Comparison of ENCODE assay signal across 1 cellular context in the genomic region with DNA sequence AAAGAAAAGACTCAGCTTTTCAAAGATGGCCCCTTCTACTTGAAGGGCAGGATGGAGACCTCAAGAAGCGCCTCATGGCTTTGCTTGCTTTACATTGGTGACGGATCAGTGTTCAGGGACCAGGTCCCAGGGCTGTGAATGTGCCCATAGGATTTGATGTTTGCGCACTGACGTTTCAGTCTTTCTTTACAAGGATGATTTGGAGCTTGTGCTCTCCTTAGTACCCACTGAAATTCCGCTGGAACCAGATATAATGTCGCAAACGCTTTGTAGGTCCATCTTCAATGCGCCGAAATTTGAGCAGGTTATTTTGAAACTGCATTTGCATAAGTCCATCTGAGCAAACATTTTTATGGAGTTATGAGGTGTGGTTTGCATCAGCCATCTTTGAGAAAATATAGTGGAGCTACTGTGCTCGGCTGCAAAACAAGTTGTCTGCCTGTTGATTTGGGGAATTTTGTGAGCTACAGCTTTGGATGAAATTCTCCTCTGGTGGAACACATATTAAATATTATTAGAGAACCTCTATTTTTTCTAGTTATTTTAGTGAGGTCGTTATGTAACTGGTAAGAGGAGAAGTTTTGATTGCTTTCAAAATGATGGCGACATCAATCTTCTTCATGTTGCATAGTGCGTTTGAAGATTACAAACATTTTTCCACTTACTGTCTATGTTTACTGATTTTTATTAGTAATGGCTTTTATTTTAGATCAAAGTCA.
TF ChIP-seq lines count a peak whose summit lies in the region.

No MANE protein-coding gene starts in this region.

TF ChIP-seq in K562, 482 proteins besides CTCF, POLR2A, EP300 and RAD21 (continued from another document and continues in another):
- TF ChIP-seq TBP (optimal IDR thresholded peaks at IDR 0.05; ENCODE audit: low read depth, low read length) (peak; percentile 65), L3MBTL2 (IDR thresholded peaks at IDR 0.05) (peak; percentile 57; the same call in 1 of the 2 replicates), TCF7L2 (IDR thresholded peaks at IDR 0.05; ENCODE audit: low read depth, low read length) (no peak), ATF7 (IDR thresholded peaks at IDR 0.05) (peak; percentile 46; the same call in 1 of the 2 replicates), CEBPB (tag; IDR thresholded peaks at IDR 0.05) (peak; percentile 45; the same call in 1 of the 2 replicates), PHF8 (IDR thresholded peaks at IDR 0.05; ENCODE audit: borderline replicate concordance, low read length) (peak; percentile 41; the same call in 1 of the 2 replicates), RBBP5 (IDR thresholded peaks at IDR 0.05; ENCODE audit: borderline replicate concordance, insufficient read depth, low read length, poor library complexity, severe bottlenecking) (peak; percentile 32), RBM34 (IDR thresholded peaks at IDR 0.05; ENCODE audit: borderline replicate concordance, insufficient read depth, low read length) (no peak), ZNF384 (IDR thresholded peaks at IDR 0.05; ENCODE audit: low read depth, low read length) (no peak), TBL1XR1 (IDR thresholded peaks at IDR 0.05; ENCODE audit: low read length in 2 of 2) (0 out of 4 replicates have a peak, but pooled peaks of 1 of the 2 experiments have one; percentile 16), GTF2E2 (tag; IDR thresholded peaks at IDR 0.05) (peak; percentile 28; the same call in 1 of the 2 replicates), NONO (IDR thresholded peaks at IDR 0.05; ENCODE audit: low read depth in 2 of 2, low read length in 1 of 2) (no peak), ZNF239 (CRISPR knock-in tag; IDR thresholded peaks at IDR 0.05) (peak; percentile 9; the same call in 1 of the 2 replicates), POLR2G (IDR thresholded peaks at IDR 0.05; ENCODE audit: low read depth, low read length) (peak; percentile 50; the same call in 1 of the 2 replicates), ZNF24 (IDR thresholded peaks at IDR 0.05) (no peak), NFRKB (IDR thresholded peaks at IDR 0.05; ENCODE audit: low read depth) (peak; percentile 94), RCOR1 (IDR thresholded peaks at IDR 0.05; ENCODE audit: borderline replicate concordance in 1 of 2, low read depth in 2 of 2, low read length in 2 of 2) (0 out of 4 replicates have a peak, but pooled peaks of 1 of the 2 experiments have one; percentile 31), ETV1 (tag; conservative IDR thresholded peaks at IDR 0.05; ENCODE audit: low read depth) (0 out of 2 replicates have a peak, but pooled peaks have one; percentile 22), CEBPG (CRISPR knock-in tag; IDR thresholded peaks at IDR 0.05) (peak; percentile 76), CEBPG (tag; conservative IDR thresholded peaks at IDR 0.05 in 1 of 2, IDR thresholded peaks at IDR 0.05 in 1 of 2) (peak; percentile 19 to 52), EP400 (IDR thresholded peaks at IDR 0.05) (peak; percentile 68), ATF1 (CRISPR knock-in tag; IDR thresholded peaks at IDR 0.05) (no peak), ATF1 (tag; IDR thresholded peaks at IDR 0.05) (peak; percentile 48; the same call in 1 of the 2 replicates), CREM (IDR thresholded peaks at IDR 0.05; ENCODE audit: low read depth) (peak; percentile 35; the same call in 1 of the 2 replicates), FOXA3 (CRISPR knock-in tag; conservative IDR thresholded peaks at IDR 0.05 in 1 of 2, IDR thresholded peaks at IDR 0.05 in 1 of 2) (peak in 1 of 2 experiments; percentile 33; a peak in 1 of 4 replicates), TAF1 (IDR thresholded peaks at IDR 0.05; ENCODE audit: control insufficient read depth, extremely low read depth, insufficient read depth, low read length, severe bottlenecking) (peak; percentile 50), TEAD1 (CRISPR knock-in tag; IDR thresholded peaks at IDR 0.05) (0 out of 4 replicates have a peak, but pooled peaks of 1 of the 2 experiments have one; percentile 32), ZNF584 (CRISPR knock-in tag; IDR thresholded peaks at IDR 0.05; ENCODE audit: low read depth) (0 out of 2 replicates have a peak, but pooled peaks have one; percentile 28), COPS2 (conservative IDR thresholded peaks at IDR 0.05) (no peak), YY1 (IDR thresholded peaks at IDR 0.05; ENCODE audit: borderline replicate concordance in 1 of 3, control insufficient read depth in 1 of 3, extremely low read depth in 1 of 3, insufficient read depth in 3 of 3, insufficient read length in 1 of 3, insufficient replicate concordance in 2 of 3, low read depth in 1 of 3, low read length in 2 of 3) (peak; percentile 19 to 82 (median 55)), ELF4 (CRISPR knock-in tag; IDR thresholded peaks at IDR 0.05) (0 out of 2 replicates have a peak, but pooled peaks have one; percentile 44), BRD4 (IDR thresholded peaks at IDR 0.05) (0 out of 2 replicates have a peak, but pooled peaks have one; percentile 33), NELFE (IDR thresholded peaks at IDR 0.05; ENCODE audit: insufficient read depth, insufficient read length) (no peak), SAP30 (IDR thresholded peaks at IDR 0.05; ENCODE audit: borderline replicate concordance, insufficient read depth, low read depth, low read length, poor library complexity, severe bottlenecking) (no peak), MCM2 (IDR thresholded peaks at IDR 0.05; ENCODE audit: low read depth) (no peak), MYC (IDR thresholded peaks at IDR 0.05; ENCODE audit: low read depth, low read length) (peak; percentile 69), MYC (CRISPR knock-in tag; IDR thresholded peaks at IDR 0.05; ENCODE audit: borderline replicate concordance, low read depth) (no peak), POLR2AphosphoS5 (IDR thresholded peaks at IDR 0.05; ENCODE audit: control insufficient read depth, insufficient read depth, low read depth, low read length) (peak; percentile 45; the same call in 1 of the 2 replicates), MEIS2 (IDR thresholded peaks at IDR 0.05; ENCODE audit: partially characterized antibody) (peak; percentile 48), LCOR (CRISPR knock-in tag; IDR thresholded peaks at IDR 0.05) (0 out of 2 replicates have a peak, but pooled peaks have one; percentile 44), ZNF175 (CRISPR knock-in tag; IDR thresholded peaks at IDR 0.05; ENCODE audit: low read depth) (peak; percentile 55; the same call in 1 of the 2 replicates), HMG20B (CRISPR knock-in tag; IDR thresholded peaks at IDR 0.05) (no peak), RBFOX2 (IDR thresholded peaks at IDR 0.05; ENCODE audit: low read depth, low read length) (peak; percentile 67), CTBP1 (IDR thresholded peaks at IDR 0.05; ENCODE audit: borderline replicate concordance) (peak; percentile 66)
- TF ChIP-seq, protein P1, sequence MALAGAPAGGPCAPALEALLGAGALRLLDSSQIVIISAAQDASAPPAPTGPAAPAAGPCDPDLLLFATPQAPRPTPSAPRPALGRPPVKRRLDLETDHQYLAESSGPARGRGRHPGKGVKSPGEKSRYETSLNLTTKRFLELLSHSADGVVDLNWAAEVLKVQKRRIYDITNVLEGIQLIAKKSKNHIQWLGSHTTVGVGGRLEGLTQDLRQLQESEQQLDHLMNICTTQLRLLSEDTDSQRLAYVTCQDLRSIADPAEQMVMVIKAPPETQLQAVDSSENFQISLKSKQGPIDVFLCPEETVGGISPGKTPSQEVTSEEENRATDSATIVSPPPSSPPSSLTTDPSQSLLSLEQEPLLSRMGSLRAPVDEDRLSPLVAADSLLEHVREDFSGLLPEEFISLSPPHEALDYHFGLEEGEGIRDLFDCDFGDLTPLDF (CRISPR knock-in tag; IDR thresholded peaks at IDR 0.05) = no peak
- TF ChIP-seq, protein P2, sequence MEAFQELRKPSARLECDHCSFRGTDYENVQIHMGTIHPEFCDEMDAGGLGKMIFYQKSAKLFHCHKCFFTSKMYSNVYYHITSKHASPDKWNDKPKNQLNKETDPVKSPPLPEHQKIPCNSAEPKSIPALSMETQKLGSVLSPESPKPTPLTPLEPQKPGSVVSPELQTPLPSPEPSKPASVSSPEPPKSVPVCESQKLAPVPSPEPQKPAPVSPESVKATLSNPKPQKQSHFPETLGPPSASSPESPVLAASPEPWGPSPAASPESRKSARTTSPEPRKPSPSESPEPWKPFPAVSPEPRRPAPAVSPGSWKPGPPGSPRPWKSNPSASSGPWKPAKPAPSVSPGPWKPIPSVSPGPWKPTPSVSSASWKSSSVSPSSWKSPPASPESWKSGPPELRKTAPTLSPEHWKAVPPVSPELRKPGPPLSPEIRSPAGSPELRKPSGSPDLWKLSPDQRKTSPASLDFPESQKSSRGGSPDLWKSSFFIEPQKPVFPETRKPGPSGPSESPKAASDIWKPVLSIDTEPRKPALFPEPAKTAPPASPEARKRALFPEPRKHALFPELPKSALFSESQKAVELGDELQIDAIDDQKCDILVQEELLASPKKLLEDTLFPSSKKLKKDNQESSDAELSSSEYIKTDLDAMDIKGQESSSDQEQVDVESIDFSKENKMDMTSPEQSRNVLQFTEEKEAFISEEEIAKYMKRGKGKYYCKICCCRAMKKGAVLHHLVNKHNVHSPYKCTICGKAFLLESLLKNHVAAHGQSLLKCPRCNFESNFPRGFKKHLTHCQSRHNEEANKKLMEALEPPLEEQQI (IDR thresholded peaks at IDR 0.05) = no peak
- TF ChIP-seq, protein P3, sequence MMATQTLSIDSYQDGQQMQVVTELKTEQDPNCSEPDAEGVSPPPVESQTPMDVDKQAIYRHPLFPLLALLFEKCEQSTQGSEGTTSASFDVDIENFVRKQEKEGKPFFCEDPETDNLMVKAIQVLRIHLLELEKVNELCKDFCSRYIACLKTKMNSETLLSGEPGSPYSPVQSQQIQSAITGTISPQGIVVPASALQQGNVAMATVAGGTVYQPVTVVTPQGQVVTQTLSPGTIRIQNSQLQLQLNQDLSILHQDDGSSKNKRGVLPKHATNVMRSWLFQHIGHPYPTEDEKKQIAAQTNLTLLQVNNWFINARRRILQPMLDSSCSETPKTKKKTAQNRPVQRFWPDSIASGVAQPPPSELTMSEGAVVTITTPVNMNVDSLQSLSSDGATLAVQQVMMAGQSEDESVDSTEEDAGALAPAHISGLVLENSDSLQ (IDR thresholded peaks at IDR 0.05) = peak; percentile 67
- TF ChIP-seq, protein P4, sequence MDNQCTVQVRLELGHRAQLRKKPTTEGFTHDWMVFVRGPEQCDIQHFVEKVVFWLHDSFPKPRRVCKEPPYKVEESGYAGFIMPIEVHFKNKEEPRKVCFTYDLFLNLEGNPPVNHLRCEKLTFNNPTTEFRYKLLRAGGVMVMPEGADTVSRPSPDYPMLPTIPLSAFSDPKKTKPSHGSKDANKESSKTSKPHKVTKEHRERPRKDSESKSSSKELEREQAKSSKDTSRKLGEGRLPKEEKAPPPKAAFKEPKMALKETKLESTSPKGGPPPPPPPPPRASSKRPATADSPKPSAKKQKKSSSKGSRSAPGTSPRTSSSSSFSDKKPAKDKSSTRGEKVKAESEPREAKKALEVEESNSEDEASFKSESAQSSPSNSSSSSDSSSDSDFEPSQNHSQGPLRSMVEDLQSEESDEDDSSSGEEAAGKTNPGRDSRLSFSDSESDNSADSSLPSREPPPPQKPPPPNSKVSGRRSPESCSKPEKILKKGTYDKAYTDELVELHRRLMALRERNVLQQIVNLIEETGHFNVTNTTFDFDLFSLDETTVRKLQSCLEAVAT (IDR thresholded peaks at IDR 0.05) = peak in 1 of 2 experiments; percentile 39; a peak in 2 of 4 replicates
- TF ChIP-seq, protein P5, sequence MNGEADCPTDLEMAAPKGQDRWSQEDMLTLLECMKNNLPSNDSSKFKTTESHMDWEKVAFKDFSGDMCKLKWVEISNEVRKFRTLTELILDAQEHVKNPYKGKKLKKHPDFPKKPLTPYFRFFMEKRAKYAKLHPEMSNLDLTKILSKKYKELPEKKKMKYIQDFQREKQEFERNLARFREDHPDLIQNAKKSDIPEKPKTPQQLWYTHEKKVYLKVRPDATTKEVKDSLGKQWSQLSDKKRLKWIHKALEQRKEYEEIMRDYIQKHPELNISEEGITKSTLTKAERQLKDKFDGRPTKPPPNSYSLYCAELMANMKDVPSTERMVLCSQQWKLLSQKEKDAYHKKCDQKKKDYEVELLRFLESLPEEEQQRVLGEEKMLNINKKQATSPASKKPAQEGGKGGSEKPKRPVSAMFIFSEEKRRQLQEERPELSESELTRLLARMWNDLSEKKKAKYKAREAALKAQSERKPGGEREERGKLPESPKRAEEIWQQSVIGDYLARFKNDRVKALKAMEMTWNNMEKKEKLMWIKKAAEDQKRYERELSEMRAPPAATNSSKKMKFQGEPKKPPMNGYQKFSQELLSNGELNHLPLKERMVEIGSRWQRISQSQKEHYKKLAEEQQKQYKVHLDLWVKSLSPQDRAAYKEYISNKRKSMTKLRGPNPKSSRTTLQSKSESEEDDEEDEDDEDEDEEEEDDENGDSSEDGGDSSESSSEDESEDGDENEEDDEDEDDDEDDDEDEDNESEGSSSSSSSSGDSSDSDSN (IDR thresholded peaks at IDR 0.05; ENCODE audit: borderline replicate concordance in 1 of 2, low read depth in 2 of 2, low read length in 2 of 2) = 0 out of 4 replicates have a peak, but pooled peaks of 1 of the 2 experiments have one; percentile 48
- TF ChIP-seq, protein P6, sequence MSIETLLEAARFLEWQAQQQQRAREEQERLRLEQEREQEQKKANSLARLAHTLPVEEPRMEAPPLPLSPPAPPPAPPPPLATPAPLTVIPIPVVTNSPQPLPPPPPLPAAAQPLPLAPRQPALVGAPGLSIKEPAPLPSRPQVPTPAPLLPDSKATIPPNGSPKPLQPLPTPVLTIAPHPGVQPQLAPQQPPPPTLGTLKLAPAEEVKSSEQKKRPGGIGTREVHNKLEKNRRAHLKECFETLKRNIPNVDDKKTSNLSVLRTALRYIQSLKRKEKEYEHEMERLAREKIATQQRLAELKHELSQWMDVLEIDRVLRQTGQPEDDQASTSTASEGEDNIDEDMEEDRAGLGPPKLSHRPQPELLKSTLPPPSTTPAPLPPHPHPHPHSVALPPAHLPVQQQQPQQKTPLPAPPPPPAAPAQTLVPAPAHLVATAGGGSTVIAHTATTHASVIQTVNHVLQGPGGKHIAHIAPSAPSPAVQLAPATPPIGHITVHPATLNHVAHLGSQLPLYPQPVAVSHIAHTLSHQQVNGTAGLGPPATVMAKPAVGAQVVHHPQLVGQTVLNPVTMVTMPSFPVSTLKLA (conservative IDR thresholded peaks at IDR 0.05) = peak in 1 of 2 experiments; percentile 46; a peak in 1 of 4 replicates
- TF ChIP-seq, protein P7, sequence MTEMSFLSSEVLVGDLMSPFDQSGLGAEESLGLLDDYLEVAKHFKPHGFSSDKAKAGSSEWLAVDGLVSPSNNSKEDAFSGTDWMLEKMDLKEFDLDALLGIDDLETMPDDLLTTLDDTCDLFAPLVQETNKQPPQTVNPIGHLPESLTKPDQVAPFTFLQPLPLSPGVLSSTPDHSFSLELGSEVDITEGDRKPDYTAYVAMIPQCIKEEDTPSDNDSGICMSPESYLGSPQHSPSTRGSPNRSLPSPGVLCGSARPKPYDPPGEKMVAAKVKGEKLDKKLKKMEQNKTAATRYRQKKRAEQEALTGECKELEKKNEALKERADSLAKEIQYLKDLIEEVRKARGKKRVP (CRISPR knock-in tag; IDR thresholded peaks at IDR 0.05) = peak; percentile 44
